9 cellular contexts compared by ENCODE assay signal in the genomic region with DNA sequence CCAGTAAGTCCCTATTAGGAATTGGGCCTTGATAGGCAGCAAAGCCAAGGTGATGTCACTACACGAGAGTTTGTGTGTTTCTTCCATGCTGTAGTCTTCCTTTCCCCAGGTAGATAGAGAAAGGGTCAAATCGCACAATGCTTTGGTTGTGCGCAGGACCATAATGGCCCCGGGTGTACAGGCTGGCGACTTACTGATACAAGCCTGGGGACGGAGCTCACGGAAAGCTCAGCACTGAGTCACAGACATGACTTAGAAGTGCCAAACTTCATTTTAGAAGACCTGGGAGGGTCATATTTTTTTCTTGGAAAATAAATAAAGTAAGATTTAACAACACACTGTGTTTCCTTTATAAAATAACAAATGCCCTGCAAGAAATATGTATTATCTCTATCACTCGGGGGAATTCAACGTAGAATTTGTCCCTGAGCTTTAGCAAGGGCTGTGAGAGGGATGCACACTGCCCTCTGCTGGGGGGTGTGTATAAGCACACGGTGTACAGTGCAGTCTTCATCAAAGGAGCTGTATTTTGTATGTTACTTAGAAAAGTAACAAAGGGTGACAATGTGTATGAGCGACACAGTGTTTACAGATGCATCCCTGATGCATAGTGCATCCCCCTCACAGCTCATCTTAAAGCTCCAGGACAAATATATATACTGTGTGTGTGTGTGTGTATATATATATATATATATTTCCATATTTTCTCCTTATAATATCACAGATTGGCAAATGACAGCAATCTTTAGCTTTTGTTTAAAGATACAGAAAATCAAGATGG.
A peak's percentile ranks its signal among the peaks of the same experiment; 100 is the strongest.
DNase-seq lines count a peak whose midpoint lies in the region; ATAC-seq and TF ChIP-seq lines count a peak whose summit lies in the region.
"Had no signal": no experiment of that assay in that cellular context is flagged by ENCODE, and none has a peak within 500 bp of the region (broad histone marks: within the 10 kb centered on the region; RNA-seq: fewer than 3 reads in every experiment).

No MANE protein-coding gene starts in this region.

- TF ChIP-seq CTCF in epithelial cell of esophagus (IDR thresholded peaks at IDR 0.05; ENCODE audit: insufficient read depth, low read depth, low read length, missing control alignments) = peak; percentile 91
- peak; percentile 64 for TF ChIP-seq CTCF in natural killer cell (IDR thresholded peaks at IDR 0.05)
- peak; percentile 51 to 81 for TF ChIP-seq CTCF in suprapubic skin (IDR thresholded peaks at IDR 0.05)

- no peaks in the 10 kb centered on the region for H3K27me3 ChIP-seq in CD4-positive, CD25-positive, alpha-beta regulatory T cell (ENCODE audit: control insufficient read depth, insufficient read depth, low read length)
- no peaks in the 10 kb centered on the region for H3K27me3 ChIP-seq in suprapubic skin

- peaks cover 20% of the 10 kb centered on the region for H3K27me3 Mint-ChIP-seq in CD4-positive, CD25-positive, alpha-beta regulatory T cell
- peaks cover 3% of the 10 kb centered on the region for H3K27me3 Mint-ChIP-seq in activated CD4-positive, alpha-beta memory T cell treated with anti-CD3 and anti-CD28 coated beads for 36 hours
- H3K27me3 Mint-ChIP-seq in natural killer cell (ENCODE audit: low read depth in 2 of 2) = no peaks in the 10 kb centered on the region

- H3K36me3 Mint-ChIP-seq in CD4-positive, CD25-positive, alpha-beta regulatory T cell = no peaks in the 10 kb centered on the region
- no peaks in the 10 kb centered on the region for H3K36me3 Mint-ChIP-seq in activated CD4-positive, alpha-beta memory T cell treated with anti-CD3 and anti-CD28 coated beads for 36 hours
- H3K36me3 Mint-ChIP-seq in natural killer cell = no peaks in the 10 kb centered on the region
- H3K36me3 Mint-ChIP-seq: activated naive CD4-positive, alpha-beta T cell treated with anti-CD3 and anti-CD28 coated beads, Interleukin-2, amount 50 U/mL, for 24 hours had no signal

- H3K27ac Mint-ChIP-seq in CD4-positive, CD25-positive, alpha-beta regulatory T cell = no peak overlapping the region
- H3K27ac Mint-ChIP-seq in activated CD4-positive, alpha-beta memory T cell treated with anti-CD3 and anti-CD28 coated beads for 36 hours = no peak overlapping the region
- no peak overlapping the region for H3K27ac Mint-ChIP-seq in natural killer cell
- H3K27ac Mint-ChIP-seq: activated naive CD4-positive, alpha-beta T cell treated with anti-CD3 and anti-CD28 coated beads, Interleukin-2, amount 50 U/mL, for 24 hours had no signal

- no peaks in the 10 kb centered on the region for H3K9me3 ChIP-seq in CD4-positive, CD25-positive, alpha-beta regulatory T cell (ENCODE audit: control insufficient read depth in 2 of 2, low read length in 2 of 2)
- no peaks in the 10 kb centered on the region for H3K9me3 ChIP-seq in suprapubic skin

- intact Hi-C loops in activated CD4-positive, alpha-beta memory T cell treated with anti-CD3 and anti-CD28 coated beads for 36 hours (cut with micrococcal nuclease) = loop anchor here (5.0 to 10.0 kb wide), 4 partner anchors 255 to 1100 kb away; a partner anchor contains a TSS
- intact Hi-C loops in natural killer cell (cut with micrococcal nuclease) = no loop called here

- 50% methylated on average over 11 of the region's 11 CpGs for WGBS in suprapubic skin

- no peaks in the 10 kb centered on the region for H3K36me3 ChIP-seq in CD4-positive, CD25-positive, alpha-beta regulatory T cell (ENCODE audit: control insufficient read depth, insufficient read depth, low read length)
- no peaks in the 10 kb centered on the region for H3K36me3 ChIP-seq in suprapubic skin

- no peak for TF ChIP-seq EP300 in suprapubic skin (IDR thresholded peaks at IDR 0.05)

- H3K4me1 Mint-ChIP-seq in CD4-positive, CD25-positive, alpha-beta regulatory T cell = no peaks in the 10 kb centered on the region
- H3K4me1 Mint-ChIP-seq in activated CD4-positive, alpha-beta memory T cell treated with anti-CD3 and anti-CD28 coated beads for 36 hours (ENCODE audit: low read depth) = no peaks in the 10 kb centered on the region
- no peaks in the 10 kb centered on the region for H3K4me1 Mint-ChIP-seq in natural killer cell
- H3K4me1 Mint-ChIP-seq: activated naive CD4-positive, alpha-beta T cell treated with anti-CD3 and anti-CD28 coated beads, Interleukin-2, amount 50 U/mL, for 24 hours had no signal

- H3K9me3 Mint-ChIP-seq in CD4-positive, CD25-positive, alpha-beta regulatory T cell = no peaks in the 10 kb centered on the region
- no peaks in the 10 kb centered on the region for H3K9me3 Mint-ChIP-seq in activated CD4-positive, alpha-beta memory T cell treated with anti-CD3 and anti-CD28 coated beads for 36 hours
- peaks cover 0 to 3% of the 10 kb centered on the region in 2 donors for H3K9me3 Mint-ChIP-seq in natural killer cell
- H3K9me3 Mint-ChIP-seq: activated naive CD4-positive, alpha-beta T cell treated with anti-CD3 and anti-CD28 coated beads, Interleukin-2, amount 50 U/mL, for 24 hours had no signal

- no peak overlapping the region for H3K4me3 Mint-ChIP-seq in CD4-positive, CD25-positive, alpha-beta regulatory T cell
- H3K4me3 Mint-ChIP-seq in activated CD4-positive, alpha-beta memory T cell treated with anti-CD3 and anti-CD28 coated beads for 36 hours = no peak overlapping the region
- H3K4me3 Mint-ChIP-seq in natural killer cell = no peak overlapping the region
- H3K4me3 Mint-ChIP-seq: activated naive CD4-positive, alpha-beta T cell treated with anti-CD3 and anti-CD28 coated beads, Interleukin-2, amount 50 U/mL, for 24 hours had no signal

- CTCF ChIA-PET in activated CD4-positive, alpha-beta memory T cell treated with anti-CD3 and anti-CD28 coated beads for 36 hours (lab: Charles Lee) = interaction anchor here (0.5 to 3.2 kb wide), 27 partner anchors 9 to 1103 kb away, joined by 3 to 54 read pairs (median 4); a partner anchor contains a TSS

- no peak overlapping the region for H3K27ac ChIP-seq in CD4-positive, CD25-positive, alpha-beta regulatory T cell (ENCODE audit: insufficient read depth, low read length, poor library complexity, severe bottlenecking)
- H3K27ac ChIP-seq in suprapubic skin = no peak overlapping the region

- ATAC-seq in CD4-positive, CD25-positive, alpha-beta regulatory T cell (ENCODE audit: low read depth in 2 of 2) = peak; percentile 69 to 87
- ATAC-seq in GM18907 (IDR thresholded peaks at IDR 0.05; ENCODE audit: unreplicated experiment) = peak; percentile 91
- peak; percentile 84 for ATAC-seq in HG03095 (IDR thresholded peaks at IDR 0.05; ENCODE audit: unreplicated experiment)
- peak; percentile 57 to 74 (median 62) for ATAC-seq in natural killer cell

- no peak for TF ChIP-seq POLR2A in suprapubic skin (IDR thresholded peaks at IDR 0.05)

- peak; percentile 10 to 73 (median 26) for DNase-seq in CD4-positive, CD25-positive, alpha-beta regulatory T cell
- peak; percentile 18 for DNase-seq in NCI-H2227 treated with DMSO at 0.1 percent for 48 hours (lab: John Stamatoyannopoulos, UW)
- peak; percentile 59 for DNase-seq in activated CD4-positive, alpha-beta memory T cell treated with anti-CD3 and anti-CD28 coated beads for 36 hours
- DNase-seq in epithelial cell of esophagus (ENCODE audit: low read depth) = peak; percentile 81
- no peak for DNase-seq in natural killer cell
- no peak for DNase-seq in suprapubic skin (ENCODE audit: low spot score in 2 of 2)

- no peak overlapping the region for H3K4me3 ChIP-seq in CD4-positive, CD25-positive, alpha-beta regulatory T cell (ENCODE audit: low read depth, low read length)
- H3K4me3 ChIP-seq in epithelial cell of esophagus (ENCODE audit: low read length) = no peak overlapping the region
- no peak overlapping the region for H3K4me3 ChIP-seq in suprapubic skin

- POLR2A ChIA-PET in activated CD4-positive, alpha-beta memory T cell treated with anti-CD3 and anti-CD28 coated beads for 36 hours (lab: Charles Lee) = no interaction called here

- H3K4me1 ChIP-seq in CD4-positive, CD25-positive, alpha-beta regulatory T cell (ENCODE audit: control insufficient read depth, insufficient read depth, low read length, poor library complexity, severe bottlenecking) = no peaks in the 10 kb centered on the region
- H3K4me1 ChIP-seq in suprapubic skin = no peaks in the 10 kb centered on the region

Comparison
In these comparisons a context has a peak if more than half of its experiments do, and no peak if none do; other contexts are left out.
1. DNase-seq: peak in CD4-positive, CD25-positive, alpha-beta regulatory T cell (3 of 3), NCI-H2227 treated with DMSO at 0.1 percent for 48 hours (single experiment), activated CD4-positive, alpha-beta memory T cell treated with anti-CD3 and anti-CD28 coated beads for 36 hours (single experiment) and epithelial cell of esophagus (single experiment); none in natural killer cell (single experiment) and suprapubic skin (0 of 2).
2. Peak in every context shown above with its lines, with median percentiles within 50 percentile points of each other: ATAC-seq and CTCF ChIP-seq.